22 cellular contexts compared by ENCODE assay signal in genomic region chr21:29920938-29921337, GRCh38. TPM values are rescaled to one million over a fixed set of nuclear protein-coding genes. Genes with fewer than 3 reads are reported as not detected.
DNase-seq lines count a peak whose midpoint lies in the region; ATAC-seq, FAIRE-seq and TF ChIP-seq lines count a peak whose summit lies in the region.
"Had no signal": no experiment of that assay in that cellular context is flagged by ENCODE, and none has a peak within 500 bp of the region (broad histone marks: within the 10 kb centered on the region; RNA-seq: fewer than 3 reads in every experiment).

No MANE protein-coding gene starts in this region.

- H3K4me1 ChIP-seq in pancreas, result peaks cover 0 to 6% (median 0%) of the 10 kb centered on the region in 3 donors
- H3K4me1 ChIP-seq: BLaER1 had no signal

- TF ChIP-seq CTCF in pancreas (IDR thresholded peaks at IDR 0.05), result no peak

- FAIRE-seq in pancreas (lab: Jason Lieb, UNC), result no peak
- FAIRE-seq: GM12892, GM18507, H54, HTR-8/SVneo had no signal

- intact Hi-C loops in pancreas (cut with DNase I), result no loop called here

- H3K36me3 ChIP-seq in pancreas, result no peaks in the 10 kb centered on the region
- H3K36me3 ChIP-seq: BLaER1 had no signal

- no peaks in the 10 kb centered on the region for H3K36me3 Mint-ChIP-seq in T-helper 17 cell (ENCODE audit: low read depth)
- H3K36me3 Mint-ChIP-seq: CD14-positive monocyte; CD4-positive, alpha-beta memory T cell had no signal

- no peaks in the 10 kb centered on the region for H3K27me3 ChIP-seq in pancreas
- H3K27me3 ChIP-seq: BLaER1 had no signal

- H3K4me1 Mint-ChIP-seq in T-helper 17 cell, result no peaks in the 10 kb centered on the region
- H3K4me1 Mint-ChIP-seq: CD4-positive, alpha-beta memory T cell had no signal

- no peak overlapping the region for H3K27ac ChIP-seq in pancreas
- H3K27ac ChIP-seq: BLaER1 had no signal

- 24 to 50% methylated on average over 1 of the region's 1 CpG for WGBS in pancreas, 2 donors

- H3K4me3 ChIP-seq in pancreas, result no peak overlapping the region
- H3K4me3 ChIP-seq: BLaER1, GM23338 had no signal

- DNase-seq in SIG-M5 treated with dmso at 0.1 percent for 504 hours (lab: John Stamatoyannopoulos, UW; ENCODE audit: unreplicated experiment) (peak; percentile 58), SIG-M5 (lab: John Stamatoyannopoulos, UW) (no peak), NOMO-1 treated with DMSO at 0.1 percent for 48 hours (lab: John Stamatoyannopoulos, UW; ENCODE audit: unreplicated experiment) (peak; percentile 35), pancreas (no peak), T-helper 17 cell (no peak)
- no peak for DNase-seq in stimulated activated CD4-positive, alpha-beta T cell treated with anti-CD3 and anti-CD28 coated beads, Interleukin-4, amount 100 ng/mL, for 24 hours
- DNase-seq: 8988T; CD4-positive, alpha-beta memory T cell; DMS153; DMS79; GDM1; HCEC 1CT had no signal

- no peak overlapping the region for H3K4me3 Mint-ChIP-seq in T-helper 17 cell
- H3K4me3 Mint-ChIP-seq: CD14-positive monocyte; CD4-positive, alpha-beta memory T cell; GM23338 had no signal

- H3K27me3 Mint-ChIP-seq in T-helper 17 cell, result no peaks in the 10 kb centered on the region
- H3K27me3 Mint-ChIP-seq: CD4-positive, alpha-beta memory T cell had no signal

- peak in 3 of 4 donors; percentile 48 to 70 (median 62) for ATAC-seq in pancreas
- no peak for ATAC-seq in HG02973 (IDR thresholded peaks at IDR 0.05; ENCODE audit: unreplicated experiment)
- ATAC-seq in T-helper 17 cell, result no peak
- ATAC-seq: GM23338 had no signal

- no peak overlapping the region for H3K27ac Mint-ChIP-seq in T-helper 17 cell
- H3K27ac Mint-ChIP-seq: CD14-positive monocyte; CD4-positive, alpha-beta memory T cell; GM23338 had no signal

- no peaks in the 10 kb centered on the region for H3K9me3 ChIP-seq in pancreas
- no peaks in the 10 kb centered on the region for H3K9me3 ChIP-seq in T-helper 17 cell (ENCODE audit: control insufficient read depth, low read length, poor library complexity, severe bottlenecking)
- H3K9me3 ChIP-seq: BLaER1 had no signal

RNA-seq across cellular contexts. Expression of gene GRIK1, which starts 18.9 kb away (rescaled TPM):
- total RNA-seq in pancreas (under 1 TPM in 2 of 6 donors, not detected in 4; 0.08 to 0.09 TPM), T-helper 17 cell (not detected)
- polyA plus RNA-seq in pancreas, result under 1 TPM in 1 of 2 donors, not detected in 1; 0.02 TPM
- total RNA-seq: CD4-positive, alpha-beta memory T cell; Daoy had no signal
- polyA plus RNA-seq: AG04450; CD14-positive monocyte; CD4-positive, alpha-beta memory T cell had no signal

Comparison
In these comparisons a context has a peak if more than half of its experiments do, and no peak if none do; other contexts are left out.
1. DNase-seq: peak in SIG-M5 treated with dmso at 0.1 percent for 504 hours (single experiment) and NOMO-1 treated with DMSO at 0.1 percent for 48 hours (single experiment); none in SIG-M5 (single experiment), pancreas (0 of 6), T-helper 17 cell (0 of 3) and stimulated activated CD4-positive, alpha-beta T cell treated with anti-CD3 and anti-CD28 coated beads, Interleukin-4, amount 100 ng/mL, for 24 hours (single experiment).
2. ATAC-seq: peak in pancreas (3 of 4); none in HG02973 (single experiment) and T-helper 17 cell (single experiment).